8 cellular contexts compared by ENCODE assay signal in the genomic region with DNA sequence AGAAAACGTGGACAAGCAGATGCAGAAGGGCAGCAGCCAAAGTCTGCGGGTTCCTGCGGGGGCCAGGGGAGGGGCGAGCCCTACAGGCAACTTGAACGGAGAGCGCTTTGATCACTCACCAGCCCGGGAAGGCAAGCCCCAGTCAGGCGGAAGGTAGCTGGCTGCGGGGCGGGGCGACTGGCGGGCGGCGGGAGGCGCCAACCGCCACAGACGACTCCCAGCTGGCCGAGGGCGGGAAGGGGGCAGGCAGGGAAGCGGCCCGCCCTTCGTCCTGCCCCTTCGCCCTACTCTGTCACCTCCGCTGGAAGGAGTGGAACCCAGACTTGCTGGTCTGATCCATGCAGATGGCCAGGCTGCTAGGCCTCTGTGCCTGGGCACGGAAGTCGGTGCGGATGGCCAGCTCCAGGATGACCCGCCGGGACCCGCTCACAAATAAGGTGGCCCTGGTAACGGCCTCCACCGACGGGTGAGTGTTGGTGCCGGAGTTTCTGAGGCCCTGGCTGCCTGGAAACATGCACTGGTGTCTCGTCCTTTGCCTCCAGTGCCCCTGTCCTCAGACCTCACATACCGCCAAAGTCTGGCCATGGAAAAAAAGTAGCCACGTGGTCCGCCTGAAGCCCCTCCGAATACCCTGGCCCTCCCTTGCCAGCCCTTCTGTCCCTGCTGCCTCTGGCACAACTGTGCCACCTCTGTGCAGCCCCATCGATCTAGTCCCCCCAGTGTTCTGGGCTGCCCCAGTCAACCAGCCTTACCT. TPM values are rescaled to one million over a fixed set of nuclear protein-coding genes. Genes with fewer than 3 reads are reported as not detected.
DNase-seq lines count a peak whose midpoint lies in the region; TF ChIP-seq lines count a peak whose summit lies in the region.
"Not testable (repeated sequence)": the region's sequence is repeated elsewhere in the genome, so short reads cannot be mapped to it uniquely, and the experiment has no call there.

A gene (plus strand): TSS at position 320 of the 754 bp plus-strand sequence. CDS start 19 bp downstream, at position 339.

- in situ Hi-C loops in GM23248 (cut with MboI) = not testable (repeated sequence)

- TF ChIP-seq RAD21 in Ishikawa (IDR thresholded peaks at IDR 0.05; ENCODE audit: low read depth) = not testable (repeated sequence)

- WGBS in GM23248 (ENCODE audit: low coverage in 1 of 2, low lambda C conversion rate in 2 of 2, missing lambda C conversion rate in 2 of 2), 2 experiments = 34 to 45% methylated on average over 30 to 38 of the region's 40 CpGs
- 5 to 9% (median 9%) methylated on average over 40 of the region's 40 CpGs for WGBS in ovary, 3 donors
- WGBS in stomach, 5 donors = 6 to 31% (median 8%) methylated on average over 14 to 40 of the region's 40 CpGs

- not testable (repeated sequence) for H3K4me2 ChIP-seq in GM23248 (ENCODE audit: unreplicated experiment)

- TF ChIP-seq EP300 in Ishikawa (IDR thresholded peaks at IDR 0.05; ENCODE audit: borderline replicate concordance); ovary (IDR thresholded peaks at IDR 0.05); stomach (IDR thresholded peaks at IDR 0.05): not testable (repeated sequence)

- not testable (repeated sequence) for H4K20me1 ChIP-seq in GM23248 (ENCODE audit: insufficient read depth)

- H3K27me3 Mint-ChIP-seq in activated naive CD4-positive, alpha-beta T cell treated with anti-CD3 and anti-CD28 coated beads, Interleukin-2, amount 50 U/mL, for 24 hours; glutamatergic neuron (ENCODE audit: unreplicated experiment): not testable (repeated sequence)

- peaks cover 26% of the 10 kb centered on the region for H3K4me1 Mint-ChIP-seq in activated naive CD4-positive, alpha-beta T cell treated with anti-CD3 and anti-CD28 coated beads, Interleukin-2, amount 50 U/mL, for 24 hours
- peaks cover 10% of the 10 kb centered on the region for H3K4me1 Mint-ChIP-seq in glutamatergic neuron (ENCODE audit: low read depth, unreplicated experiment)

- H3K36me3 ChIP-seq in GM23248 (ENCODE audit: low read depth); ovary; stomach: not testable (repeated sequence)

- not testable (repeated sequence) for TF ChIP-seq POLR2A in ovary (IDR thresholded peaks at IDR 0.05); stomach (IDR thresholded peaks at IDR 0.05)

- not testable (repeated sequence) for H3K9ac ChIP-seq in GM23248

- H3K9me2 ChIP-seq in GM23248 (ENCODE audit: insufficient read depth) = not testable (repeated sequence)

- peak within 1 kb of the TSS; percentile 82 for H3K27ac Mint-ChIP-seq in activated naive CD4-positive, alpha-beta T cell treated with anti-CD3 and anti-CD28 coated beads, Interleukin-2, amount 50 U/mL, for 24 hours
- not testable (repeated sequence) for H3K27ac Mint-ChIP-seq in glutamatergic neuron (ENCODE audit: unreplicated experiment)

- H3K4me1 ChIP-seq in GM23248 (ENCODE audit: insufficient read depth) = peaks cover 30% of the 10 kb centered on the region
- H3K4me1 ChIP-seq in ovary (ENCODE audit: insufficient read depth) = not testable (repeated sequence)
- H3K4me1 ChIP-seq in stomach = peaks cover 0 to 49% (median 42%) of the 10 kb centered on the region in 4 donors

- DNase-seq in GF-D8 (lab: John Stamatoyannopoulos, UW) = peak; percentile 79
- peak; percentile 69 for DNase-seq in GM23248
- DNase-seq in SW480 (ENCODE audit: low spot score) = peak; percentile 75
- DNase-seq in glutamatergic neuron = peak; percentile 73
- DNase-seq in ovary = peak; percentile 79 to 91 (median 84)
- peak; percentile 91 for DNase-seq in stomach

- not testable (repeated sequence) for H3K27me3 ChIP-seq in GM23248 (replicated peaks; ENCODE audit: insufficient read depth); ovary; stomach

- H3K4me3 Mint-ChIP-seq in activated naive CD4-positive, alpha-beta T cell treated with anti-CD3 and anti-CD28 coated beads, Interleukin-2, amount 50 U/mL, for 24 hours = peak within 1 kb of the TSS; percentile 82
- H3K4me3 Mint-ChIP-seq in glutamatergic neuron (ENCODE audit: unreplicated experiment) = peak within 1 kb of the TSS; percentile 52

- peaks cover 35% of the 10 kb centered on the region for H3F3A ChIP-seq in GM23248 (ENCODE audit: insufficient read depth)

- not testable (repeated sequence) for H3K4me3 ChIP-seq in GM23248
- H3K4me3 ChIP-seq in ovary (peak within 1 kb of the TSS; percentile 23), stomach (peak within 1 kb of the TSS; percentile 17 to 51 (median 34))

- not testable (repeated sequence) for H3K79me2 ChIP-seq in GM23248 (ENCODE audit: insufficient read depth)

- 0 out of 2 replicates have a peak within 1 kb of the TSS, but pooled peaks have one; percentile 51 for H2AFZ ChIP-seq in GM23248

- H3K36me3 Mint-ChIP-seq in activated naive CD4-positive, alpha-beta T cell treated with anti-CD3 and anti-CD28 coated beads, Interleukin-2, amount 50 U/mL, for 24 hours; glutamatergic neuron (ENCODE audit: unreplicated experiment): not testable (repeated sequence)

- intact Hi-C loops in ovary (cut with DNase I) = loop anchor here in 1 of 4 donors (10.0 kb wide), 1 partner anchor 106 kb away; a partner anchor contains a TSS
- intact Hi-C loops in stomach (cut with DNase I; ENCODE audit: low total_unique reads) = not testable (repeated sequence)

- H3K9me3 Mint-ChIP-seq in activated naive CD4-positive, alpha-beta T cell treated with anti-CD3 and anti-CD28 coated beads, Interleukin-2, amount 50 U/mL, for 24 hours; glutamatergic neuron (ENCODE audit: unreplicated experiment): not testable (repeated sequence)

- H3K27ac ChIP-seq in GM23248 (0 out of 2 replicates have a peak within 1 kb of the TSS, but pooled peaks have one; percentile 67), ovary (peak within 1 kb of the TSS in 1 of 2 donors; percentile 39), stomach (peak within 1 kb of the TSS; percentile 67 to 92 (median 80))

- not testable (repeated sequence) for TF ChIP-seq CTCF in glutamatergic neuron (IDR thresholded peaks at IDR 0.05; ENCODE audit: partially characterized antibody, unreplicated experiment); ovary (IDR thresholded peaks at IDR 0.05)
- TF ChIP-seq CTCF in stomach (IDR thresholded peaks at IDR 0.05) = peak in 1 of 7 experiments; percentile 15

- not testable (repeated sequence) for H3K9me3 ChIP-seq in GM23248 (ENCODE audit: low read depth); ovary; stomach

TF ChIP-seq in Ishikawa, 13 proteins besides CTCF, POLR2A, EP300 and RAD21:
- TF ChIP-seq, protein P1, sequence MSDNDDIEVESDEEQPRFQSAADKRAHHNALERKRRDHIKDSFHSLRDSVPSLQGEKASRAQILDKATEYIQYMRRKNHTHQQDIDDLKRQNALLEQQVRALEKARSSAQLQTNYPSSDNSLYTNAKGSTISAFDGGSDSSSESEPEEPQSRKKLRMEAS (IDR thresholded peaks at IDR 0.05) = peak; percentile 82

RNA-seq across cellular contexts. Expression of the gene that starts here (rescaled TPM):
- 5.1 and 10.1 TPM in 2 replicates for total RNA-seq in GM23248 (2014; rRNA removed; shearing (Covaris generic))
- polyA plus RNA-seq in GM23248 (2016; fragmentation: Nextera tagmentation; extraction: Ambion mirVana) (16.8 and 19.2 TPM in 2 replicates), ovary (10 to 100 TPM; 17.6 to 20.3 TPM), stomach (10 to 100 TPM; 27.5 to 64.0 (median 44.3) TPM)
- total RNA-seq in glutamatergic neuron (ENCODE audit: unreplicated experiment) (10.4 TPM), ovary (10 to 100 TPM in 6 of 7 donors, 1 to 10 TPM in 1; 7.7 to 33.1 (median 19.5) TPM), stomach (10 to 100 TPM in 3 of 5 donors, 1 to 10 TPM in 1, not detected in 1; 9.7 to 44.2 (median 26.9) TPM)
